ENCODE assay signal across 8 cellular contexts in genomic region chr4:139014391-139015268, GRCh38. TPM values are rescaled to one million over a fixed set of nuclear protein-coding genes. Genes with fewer than 3 reads are reported as not detected.
DNase-seq lines count a peak whose midpoint lies in the region; ATAC-seq, FAIRE-seq and TF ChIP-seq lines count a peak whose summit lies in the region.

No MANE protein-coding gene starts in this region.

- peak overlapping the region; percentile 99 for H3K27ac Mint-ChIP-seq in activated T-cell treated with anti-CD3 and anti-CD28 coated beads, Interleukin-2, amount 50 U/mL, for 72 hours
- H3K27ac Mint-ChIP-seq in osteocyte (ENCODE audit: unreplicated experiment), result peak overlapping the region; percentile 99

- H3K36me3 Mint-ChIP-seq in activated T-cell treated with anti-CD3 and anti-CD28 coated beads, Interleukin-2, amount 50 U/mL, for 72 hours (ENCODE audit: insufficient read depth in 2 of 2), result no peaks in the 10 kb centered on the region
- peaks cover 2% of the 10 kb centered on the region for H3K36me3 Mint-ChIP-seq in osteocyte (ENCODE audit: unreplicated experiment)

- TF ChIP-seq CTCF in osteocyte (IDR thresholded peaks at IDR 0.05), result no peak

- FAIRE-seq in frontal cortex (lab: Jason Lieb, UNC), result no peak

- DNase-seq in NCI-H1694 treated with DMSO at 0.1 percent for 48 hours (lab: John Stamatoyannopoulos, UW) (peak; percentile 25), NCI-H1694 (lab: John Stamatoyannopoulos, UW) (no peak), frontal cortex (ENCODE audit: low spot score in 2 of 2) (peak; percentile 30 to 57), osteocyte (ENCODE audit: extremely low spot score, unreplicated experiment) (no peak), hippocampal formation (lab: John Stamatoyannopoulos, UW) (no peak)
- peak in 1 of 2 donors; percentile 41 for DNase-seq in activated T-cell treated with anti-CD3 and anti-CD28 coated beads, Interleukin-2, amount 50 U/mL, for 72 hours

- peak overlapping the region; percentile 81 to 95 for H3K4me3 Mint-ChIP-seq in activated T-cell treated with anti-CD3 and anti-CD28 coated beads, Interleukin-2, amount 50 U/mL, for 72 hours
- peak overlapping the region; percentile 75 for H3K4me3 Mint-ChIP-seq in osteocyte (ENCODE audit: unreplicated experiment)

- peak overlapping the region; percentile 72 for H3K27ac ChIP-seq in KOPT-K1 (ENCODE audit: low read depth, low read length, poor library complexity, severe bottlenecking)

- H3K27me3 Mint-ChIP-seq in activated T-cell treated with anti-CD3 and anti-CD28 coated beads, Interleukin-2, amount 50 U/mL, for 72 hours (ENCODE audit: low read depth), result no peaks in the 10 kb centered on the region
- H3K27me3 Mint-ChIP-seq in osteocyte (ENCODE audit: unreplicated experiment), result no peaks in the 10 kb centered on the region

- peaks cover 32% of the 10 kb centered on the region for H3K4me1 Mint-ChIP-seq in activated T-cell treated with anti-CD3 and anti-CD28 coated beads, Interleukin-2, amount 50 U/mL, for 72 hours (ENCODE audit: low read depth)
- peaks cover 41% of the 10 kb centered on the region for H3K4me1 Mint-ChIP-seq in osteocyte (ENCODE audit: unreplicated experiment)

- no peaks in the 10 kb centered on the region for H3K9me3 Mint-ChIP-seq in activated T-cell treated with anti-CD3 and anti-CD28 coated beads, Interleukin-2, amount 50 U/mL, for 72 hours
- no peaks in the 10 kb centered on the region for H3K9me3 Mint-ChIP-seq in osteocyte (ENCODE audit: unreplicated experiment)

- no peaks in the 10 kb centered on the region for H3K9me3 ChIP-seq in KOPT-K1 (ENCODE audit: insufficient read depth, low read length, poor library complexity, severe bottlenecking)

- peaks cover 9% of the 10 kb centered on the region for H3K36me3 ChIP-seq in KOPT-K1 (ENCODE audit: insufficient read depth, low read length)

- ATAC-seq in GM21515 (IDR thresholded peaks at IDR 0.05; ENCODE audit: unreplicated experiment), result peak; percentile 2
- peak; percentile 22 to 29 for ATAC-seq in activated T-cell treated with anti-CD3 and anti-CD28 coated beads, Interleukin-2, amount 50 U/mL, for 72 hours (replicated peaks in 1 of 2)

RNA-seq across cellular contexts. Expression of gene NOCT, which starts 1.0 kb away (rescaled TPM):
- total RNA-seq in activated T-cell treated with anti-CD3 and anti-CD28 coated beads, Interleukin-2, amount 50 U/mL, for 72 hours, result 10 to 100 TPM; 10.3 to 11.4 TPM
- total RNA-seq in frontal cortex (33.8 TPM), osteocyte (15.9 and 16.0 TPM in 2 replicates)

Comparison
In these comparisons a context has a peak if more than half of its experiments do, and no peak if none do; other contexts are left out.
1. DNase-seq: peak in NCI-H1694 treated with DMSO at 0.1 percent for 48 hours (single experiment) and frontal cortex (2 of 2); none in NCI-H1694 (single experiment), osteocyte (single experiment) and hippocampal formation (0 of 2).